ENCODE assay signal across 15 cellular contexts in the genomic region with DNA sequence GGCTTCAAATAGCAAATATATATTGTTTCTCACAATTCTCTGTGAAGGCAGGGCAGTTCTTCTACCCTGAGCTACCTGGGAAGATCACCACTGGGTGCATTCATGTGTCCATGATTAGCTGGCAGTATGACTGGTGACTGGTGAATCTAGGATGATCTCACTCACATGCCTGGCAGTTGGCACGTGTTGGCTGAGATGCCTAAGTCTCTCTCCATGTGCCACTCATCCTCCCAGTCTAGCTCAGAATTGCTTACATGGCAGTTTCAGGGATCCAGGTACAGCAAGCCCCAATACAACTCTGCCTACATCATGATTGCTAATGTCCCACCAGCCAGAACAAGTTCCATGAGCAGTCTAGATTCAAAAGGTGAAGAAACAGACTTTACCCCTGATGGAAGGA.
"Had no signal": no experiment of that assay in that cellular context is flagged by ENCODE, and none has a peak within 500 bp of the region (broad histone marks: within the 10 kb centered on the region; RNA-seq: fewer than 3 reads in every experiment).

No MANE protein-coding gene starts in this region.

- H3K4me3 ChIP-seq: dorsolateral prefrontal cortex had no signal

- DNase-seq: activated CD4-positive, alpha-beta T cell treated with anti-CD3 and anti-CD28 coated beads, Interleukin-2, amount 50 U/mL, for 1 hour; activated CD4-positive, CD25-positive, alpha-beta regulatory T cell; activated naive CD4-positive, alpha-beta T cell; activated naive CD8-positive, alpha-beta T cell treated with anti-CD3 and anti-CD28 coated beads, Interleukin-2, amount 10 ng/mL, durations not matched to agents 7 days and 5 days; anterior cingulate cortex; endodermal cell; glutamatergic neuron; hypothalamus; mesendoderm; occipital lobe; stimulated activated naive CD8-positive, alpha-beta T cell treated with anti-CD3 and anti-CD28 coated beads, Interleukin-15, Interleukin-2, amounts not matched to agents 100 U/mL and 50 U/mL, for 24 hours; trophoblast cell had no signal

- ATAC-seq: esophagus mucosa; sciatic nerve; stimulated activated naive CD8-positive, alpha-beta T cell treated with anti-CD3 and anti-CD28 coated beads, Interleukin-15, Interleukin-2, amounts not matched to agents 100 U/mL and 50 U/mL, for 24 hours had no signal

- H3K27me3 ChIP-seq: dorsolateral prefrontal cortex had no signal
